In the genomic region with DNA sequence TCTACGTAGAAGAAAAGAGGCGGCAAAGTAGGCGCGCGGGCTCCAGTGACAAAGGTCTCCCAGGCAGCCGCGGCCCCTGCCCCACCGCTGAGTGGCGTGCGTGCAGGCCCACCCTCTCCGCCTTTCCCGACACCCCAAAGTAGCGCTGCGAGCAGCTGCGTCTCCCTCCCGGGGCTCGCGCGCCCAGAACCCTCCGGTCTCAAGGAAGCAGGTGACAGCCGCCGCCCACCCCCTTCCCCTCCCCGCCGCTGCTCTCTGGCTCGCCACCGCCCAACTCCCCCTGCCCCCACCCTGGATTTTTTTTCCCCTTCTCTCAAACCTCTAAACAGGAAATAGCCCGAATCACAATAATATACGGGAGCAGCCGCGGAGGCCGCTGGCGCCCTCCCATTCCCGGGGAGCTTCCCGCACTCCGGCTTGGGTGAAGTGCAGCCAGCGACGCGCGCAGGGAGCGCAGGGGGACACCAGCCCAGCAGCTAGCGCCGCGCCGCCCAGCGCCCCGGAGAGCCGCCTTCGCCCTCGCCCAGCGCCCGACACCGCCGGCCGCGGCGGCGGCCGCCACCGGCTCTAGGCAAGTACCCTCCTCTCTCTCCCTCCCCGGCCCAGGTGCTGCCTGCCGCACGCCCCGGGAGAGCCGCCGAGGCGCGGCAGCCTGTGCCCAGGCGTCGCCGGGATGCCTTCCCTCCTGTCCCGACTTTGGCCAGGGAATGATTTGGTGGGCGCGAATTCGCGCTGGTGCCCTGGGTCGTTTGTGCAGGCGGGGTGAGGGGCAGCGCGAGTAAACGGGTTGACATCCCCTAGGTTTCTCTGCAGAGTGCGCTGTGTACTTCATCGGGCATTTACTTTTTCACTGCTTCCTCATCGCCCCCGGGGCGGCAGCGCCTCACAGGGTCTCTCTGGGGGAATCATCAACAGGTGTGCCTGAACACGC, we compare ENCODE assay signal across 8 cellular contexts. TPM values are rescaled to one million over a fixed set of nuclear protein-coding genes. Genes with fewer than 3 reads are reported as not detected.
DNase-seq lines count a peak whose midpoint lies in the region; ATAC-seq, FAIRE-seq and TF ChIP-seq lines count a peak whose summit lies in the region.

No MANE protein-coding gene starts in this region.

- peak overlapping the region; percentile 90 to 96 (median 94) for H3K4me3 Mint-ChIP-seq in naive thymus-derived CD8-positive, alpha-beta T cell

- DNase-seq in AG08395 (ENCODE audit: low spot score) (peak; percentile 31), GM18507 (ENCODE audit: extremely low spot score, insufficient read length, low read depth) (peak; percentile 20), NCI-H2171 (lab: John Stamatoyannopoulos, UW) (peak; percentile 24), fibroblast of lung (ENCODE audit: low read depth in 2 of 2) (peak; percentile 34 to 35), upper lobe of left lung (peak; percentile 67 to 92)
- peak; percentile 18 for DNase-seq in activated CD8-positive, alpha-beta memory T cell treated with anti-CD3 and anti-CD28 coated beads, Interleukin-2, amount 50 U/mL, for 4 hours
- DNase-seq in naive thymus-derived CD8-positive, alpha-beta T cell: peak in 7 of 10 donors; percentile 5 to 41 (median 12)

- peak overlapping the region; percentile 92 for H2AFZ ChIP-seq in fibroblast of lung (ENCODE audit: low read length)

- peak; percentile 61 for ATAC-seq in HG02885 (IDR thresholded peaks at IDR 0.05; ENCODE audit: poor library complexity, unreplicated experiment)
- peak; percentile 75 to 77 for ATAC-seq in naive thymus-derived CD8-positive, alpha-beta T cell
- peak; percentile 63 to 71 for ATAC-seq in upper lobe of left lung (ENCODE audit: low FRiP score in 2 of 2)

- peak overlapping the region in 8 of 10 donors; percentile 13 to 87 (median 78) for H3K27ac Mint-ChIP-seq in naive thymus-derived CD8-positive, alpha-beta T cell

- H3K27me3 Mint-ChIP-seq in naive thymus-derived CD8-positive, alpha-beta T cell: peaks cover 0 to 2% (median 0%) of the 10 kb centered on the region in 5 donors

- H3K4me1 ChIP-seq in fibroblast of lung (ENCODE audit: control insufficient read depth, extremely low read depth, insufficient read depth, low read length) (peaks cover 4% of the 10 kb centered on the region), upper lobe of left lung (peaks cover 6 to 24% (median 11%) of the 10 kb centered on the region in 4 donors)

- H3K27me3 ChIP-seq in fibroblast of lung (ENCODE audit: control insufficient read depth, insufficient read depth, low read length) (no peaks in the 10 kb centered on the region), upper lobe of left lung (no peaks in the 10 kb centered on the region)

- H3K27ac ChIP-seq in fibroblast of lung (ENCODE audit: insufficient read depth, low read length): peak overlapping the region; percentile 72
- H3K27ac ChIP-seq in upper lobe of left lung: peak overlapping the region; percentile 90 to 94 (median 92)

- H3K36me3 ChIP-seq in fibroblast of lung (ENCODE audit: control insufficient read depth, insufficient read depth, low read length) (no peaks in the 10 kb centered on the region), upper lobe of left lung (no peaks in the 10 kb centered on the region)

- 1 to 2% methylated on average over 11 to 84 of the region's 87 CpGs for WGBS in upper lobe of left lung, 2 donors

- no peaks in the 10 kb centered on the region for H3K79me2 ChIP-seq in fibroblast of lung (ENCODE audit: control insufficient read depth, insufficient read depth, low read length)

- H3K9me3 ChIP-seq in fibroblast of lung (ENCODE audit: control insufficient read depth, insufficient read depth, low read depth, low read length) (no peaks in the 10 kb centered on the region), upper lobe of left lung (no peaks in the 10 kb centered on the region)

- peaks cover 0 to 16% (median 12%) of the 10 kb centered on the region in 4 donors for H3K4me1 Mint-ChIP-seq in naive thymus-derived CD8-positive, alpha-beta T cell

- TF ChIP-seq CTCF in fibroblast of lung (conservative IDR thresholded peaks at IDR 0.05 in 1 of 2, IDR thresholded peaks at IDR 0.05 in 1 of 2; ENCODE audit: low read depth in 1 of 2, low read length in 2 of 2) (no peak), upper lobe of left lung (IDR thresholded peaks at IDR 0.05) (peak in 1 of 6 experiments; percentile 4)

- H3K9ac ChIP-seq in fibroblast of lung (ENCODE audit: insufficient read depth, low read length): peak overlapping the region; percentile 72

- POLR2A ChIA-PET in naive thymus-derived CD8-positive, alpha-beta T cell (lab: Charles Lee): no interaction called here

- H3K36me3 Mint-ChIP-seq in naive thymus-derived CD8-positive, alpha-beta T cell: peaks cover 0 to 2% (median 0%) of the 10 kb centered on the region in 3 donors

- H4K20me1 ChIP-seq in fibroblast of lung (ENCODE audit: control insufficient read depth, extremely low read depth, insufficient read depth, low read length): no peaks in the 10 kb centered on the region

- H3K4me3 ChIP-seq in fibroblast of lung (replicated peaks in 1 of 4; ENCODE audit: control extremely low read depth in 1 of 4, insufficient read depth in 1 of 4, low read depth in 3 of 4, low read length in 4 of 4): peak overlapping the region; percentile 87 to 95 (median 89)
- peak overlapping the region; percentile 68 to 76 (median 70) for H3K4me3 ChIP-seq in upper lobe of left lung

- peak; percentile 33 for FAIRE-seq in GM18507 (lab: Jason Lieb, UNC)

- peak in 3 of 4 donors; percentile 19 to 45 (median 30) for TF ChIP-seq POLR2A in upper lobe of left lung (IDR thresholded peaks at IDR 0.05)

- no peaks in the 10 kb centered on the region for H3K9me3 Mint-ChIP-seq in naive thymus-derived CD8-positive, alpha-beta T cell

- H3K4me2 ChIP-seq in fibroblast of lung (ENCODE audit: extremely low read depth, insufficient read depth, low read length): peak overlapping the region; percentile 89

- TF ChIP-seq EP300 in upper lobe of left lung (IDR thresholded peaks at IDR 0.05): no peak

RNA-seq across cellular contexts. Expression of gene TJP2, which starts 52.7 kb away (rescaled TPM):
- total RNA-seq in fibroblast of lung (36.5 and 41.1 TPM in 2 replicates), upper lobe of left lung (100 to 1,000 TPM in 5 of 6 donors, 10 to 100 TPM in 1; 98.3 to 270 (median 185) TPM)
- polyA plus RNA-seq in fibroblast of lung: 25.9 and 40.8 TPM in 2 replicates
- polyA plus RNA-seq in fibroblast of lung (2012): 26.6 and 39.2 TPM in 2 replicates
- polyA minus RNA-seq in fibroblast of lung (ENCODE audit: low replicate concordance): 26.9 and 32.4 TPM in 2 replicates
- 1 to 10 TPM; 3.7 to 4.2 TPM for total RNA-seq in naive thymus-derived CD8-positive, alpha-beta T cell
- polyA plus RNA-seq in naive thymus-derived CD8-positive, alpha-beta T cell: under 1 TPM in 2 of 3 donors, not detected in 1; 0.14 to 0.77 TPM

Comparison
In these comparisons a context has a peak if more than half of its experiments do, and no peak if none do; other contexts are left out.
1. Peak in every context shown above with its lines: DNase-seq, ATAC-seq, H3K4me3 ChIP-seq and H3K27ac ChIP-seq.
2. DNase-seq: peak in every context shown above with its lines; median percentile 80 in upper lobe of left lung; 34 in fibroblast of lung; 31 in AG08395; 24 in NCI-H2171; 20 in GM18507; 18 in activated CD8-positive, alpha-beta memory T cell treated with anti-CD3 and anti-CD28 coated beads, Interleukin-2, amount 50 U/mL, for 4 hours; 12 in naive thymus-derived CD8-positive, alpha-beta T cell.